Comparison of ENCODE assay signal across 1 cellular context in the genomic region with DNA sequence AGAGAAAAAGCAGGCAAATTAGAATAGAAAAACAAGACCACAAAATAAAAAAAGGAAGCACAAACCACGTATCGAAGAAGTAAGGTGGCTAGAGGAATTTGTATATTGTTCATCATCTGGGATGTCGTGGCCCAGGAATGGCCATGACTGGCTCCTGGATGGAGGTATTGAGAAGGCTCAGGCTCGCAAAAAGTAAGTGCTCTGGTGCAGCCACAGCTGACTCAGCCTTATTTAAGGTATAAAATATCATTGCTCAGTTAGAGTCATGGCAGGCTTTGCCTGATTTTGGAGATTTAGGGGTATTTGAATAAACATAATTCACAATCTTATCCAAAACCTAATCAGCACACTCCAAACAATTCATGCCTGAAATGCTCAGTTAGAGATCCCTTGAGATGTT.
TF ChIP-seq lines count a peak whose summit lies in the region.

No MANE protein-coding gene starts in this region.

TF ChIP-seq in GM23338, 12 proteins besides CTCF, POLR2A, EP300 and RAD21 (continued from another document):
- no peak for TF ChIP-seq ZNF114 (CRISPR knock-in tag; IDR thresholded peaks at IDR 0.05)
